29 cellular contexts compared by ENCODE assay signal in genomic region chr9:130406278-130406895, GRCh38.
"Had no signal": no experiment of that assay in that cellular context is flagged by ENCODE, and none has a peak within 500 bp of the region (broad histone marks: within the 10 kb centered on the region; RNA-seq: fewer than 3 reads in every experiment).

No MANE protein-coding gene starts in this region.

- H3K9me3 Mint-ChIP-seq: activated CD8-positive, alpha-beta T cell treated with anti-CD3 and anti-CD28 coated beads for 36 hours; activated naive CD8-positive, alpha-beta T cell treated with anti-CD3 and anti-CD28 coated beads, Interleukin-2, amount 10 ng/mL, durations not matched to agents 7 days and 5 days; activated T-cell treated with anti-CD3 and anti-CD28 coated beads, Interleukin-2, amount 50 U/mL, for 4 hours; activated T-helper 17 cell treated with anti-CD3 and anti-CD28 coated beads, Interleukin-2, amount 50 U/mL, for 72 hours; central memory CD8-positive, alpha-beta T cell; dendritic cell treated with granulocyte-macrophage colony-stimulating factor and Interleukin-4, amounts not matched to agents 40 ng/mL and 50 ng/mL, for 4 days had no signal

- ATAC-seq: activated CD8-positive, alpha-beta T cell treated with anti-CD3 and anti-CD28 coated beads for 36 hours; activated T-cell treated with anti-CD3 and anti-CD28 coated beads, Interleukin-2, amount 50 U/mL, for 4 hours; activated T-helper 17 cell treated with anti-CD3 and anti-CD28 coated beads, Interleukin-2, amount 50 U/mL, for 72 hours; foreskin keratinocyte; gastrocnemius medialis; heart left ventricle had no signal

- DNase-seq: activated CD4-positive, alpha-beta T cell treated with anti-CD3 and anti-CD28 coated beads for 1 hour; activated CD4-positive, alpha-beta T cell treated with anti-CD3 and anti-CD28 coated beads for 48 hours; activated CD4-positive, alpha-beta T cell treated with anti-CD3 and anti-CD28 coated beads, Interleukin-2, amount 50 U/mL, for 1 hour; activated CD4-positive, alpha-beta T cell treated with anti-CD3 and anti-CD28 coated beads, Interleukin-2, amount 50 U/mL, for 48 hours; activated CD4-positive, CD25-positive, alpha-beta regulatory T cell; activated CD8-positive, alpha-beta memory T cell treated with anti-CD3 and anti-CD28 coated beads for 24 hours; activated CD8-positive, alpha-beta T cell treated with anti-CD3 and anti-CD28 coated beads for 36 hours; activated effector memory CD4-positive, alpha-beta T cell treated with Interleukin-2 at 50 U/mL for 16 hours; activated gamma-delta T cell treated with Interleukin-2 at 50 U/mL for 16 hours; activated naive CD4-positive, alpha-beta T cell treated with anti-CD3 and anti-CD28 coated beads, Interleukin-2, amount 50 U/mL, for 16 hours; activated naive CD4-positive, alpha-beta T cell treated with Interleukin-2 at 50 U/mL for 16 hours; activated naive CD8-positive, alpha-beta T cell treated with anti-CD3 and anti-CD28 coated beads, Interleukin-2, amount 10 ng/mL, durations not matched to agents 7 days and 5 days; activated T-cell treated with anti-CD3 and anti-CD28 coated beads, Interleukin-2, amount 50 U/mL, for 4 hours; colonic mucosa; dorsolateral prefrontal cortex; effector memory CD4-positive, alpha-beta T cell; erythroblast; gastrocnemius medialis; glutamatergic neuron; heart left ventricle; T-helper 2 cell had no signal

- H3K27me3 Mint-ChIP-seq: activated CD8-positive, alpha-beta T cell treated with anti-CD3 and anti-CD28 coated beads for 36 hours; activated naive CD8-positive, alpha-beta T cell treated with anti-CD3 and anti-CD28 coated beads, Interleukin-2, amount 10 ng/mL, durations not matched to agents 7 days and 5 days had no signal

- H3K4me1 Mint-ChIP-seq: activated naive CD8-positive, alpha-beta T cell treated with anti-CD3 and anti-CD28 coated beads, Interleukin-2, amount 10 ng/mL, durations not matched to agents 7 days and 5 days; activated T-helper 17 cell treated with anti-CD3 and anti-CD28 coated beads, Interleukin-2, amount 50 U/mL, for 72 hours; brain; central memory CD8-positive, alpha-beta T cell had no signal

- H3K27ac ChIP-seq: ascending aorta, breast epithelium, colonic mucosa, dorsolateral prefrontal cortex, esophagus muscularis mucosa, foreskin keratinocyte, gastrocnemius medialis, heart left ventricle had no signal

- H3K27ac Mint-ChIP-seq: activated CD8-positive, alpha-beta T cell treated with anti-CD3 and anti-CD28 coated beads for 36 hours; activated naive CD8-positive, alpha-beta T cell treated with anti-CD3 and anti-CD28 coated beads, Interleukin-2, amount 10 ng/mL, durations not matched to agents 7 days and 5 days; activated T-helper 17 cell treated with anti-CD3 and anti-CD28 coated beads, Interleukin-2, amount 50 U/mL, for 72 hours; brain; dendritic cell treated with granulocyte-macrophage colony-stimulating factor and Interleukin-4, amounts not matched to agents 40 ng/mL and 50 ng/mL, for 4 days had no signal

- H3K36me3 Mint-ChIP-seq: activated naive CD8-positive, alpha-beta T cell treated with anti-CD3 and anti-CD28 coated beads, Interleukin-2, amount 10 ng/mL, durations not matched to agents 7 days and 5 days; brain had no signal

- H3K4me3 Mint-ChIP-seq: activated CD8-positive, alpha-beta T cell treated with anti-CD3 and anti-CD28 coated beads for 36 hours; activated naive CD8-positive, alpha-beta T cell treated with anti-CD3 and anti-CD28 coated beads, Interleukin-2, amount 10 ng/mL, durations not matched to agents 7 days and 5 days; activated T-cell treated with anti-CD3 and anti-CD28 coated beads, Interleukin-2, amount 50 U/mL, for 4 hours; activated T-helper 17 cell treated with anti-CD3 and anti-CD28 coated beads, Interleukin-2, amount 50 U/mL, for 72 hours; brain; central memory CD8-positive, alpha-beta T cell; dendritic cell treated with granulocyte-macrophage colony-stimulating factor and Interleukin-4, amounts not matched to agents 40 ng/mL and 50 ng/mL, for 4 days had no signal
